In genomic region chr19:30070198-30070969, GRCh38 we compare ENCODE assay signal across 1 cellular context.
TF ChIP-seq lines count a peak whose summit lies in the region.

No MANE protein-coding gene starts in this region.

TF ChIP-seq in H1, 55 proteins besides CTCF, POLR2A, EP300 and RAD21:
- TF ChIP-seq SAP30 (IDR thresholded peaks at IDR 0.05; ENCODE audit: insufficient read depth, insufficient replicate concordance, low read length) (no peak), YY1 (IDR thresholded peaks at IDR 0.05; ENCODE audit: low read depth, low read length) (no peak), HDAC6 (IDR thresholded peaks at IDR 0.05; ENCODE audit: low read depth, low read length) (no peak), EZH2 (IDR thresholded peaks at IDR 0.05; ENCODE audit: low read depth, low read length, severe bottlenecking) (no peak), SUZ12 (IDR thresholded peaks at IDR 0.05; ENCODE audit: low read length) (no peak), RXRA (IDR thresholded peaks at IDR 0.05; ENCODE audit: insufficient read depth, low read depth, low read length) (no peak), KDM1A (IDR thresholded peaks at IDR 0.05; ENCODE audit: borderline replicate concordance, low read length) (no peak), NANOG (IDR thresholded peaks at IDR 0.05; ENCODE audit: insufficient read depth, low read depth, low read length, poor library complexity, severe bottlenecking) (no peak), RFX5 (IDR thresholded peaks at IDR 0.05; ENCODE audit: borderline replicate concordance, low read depth, low read length) (no peak), GTF2F1 (IDR thresholded peaks at IDR 0.05; ENCODE audit: borderline replicate concordance, low read depth, low read length) (no peak), POLR2AphosphoS5 (IDR thresholded peaks at IDR 0.05; ENCODE audit: low read depth, low read length) (no peak)
